Comparison of ENCODE assay signal across 8 cellular contexts in genomic region chr7:92631830-92632487, GRCh38. TPM values are rescaled to one million over a fixed set of nuclear protein-coding genes. Genes with fewer than 3 reads are reported as not detected.
DNase-seq lines count a peak whose midpoint lies in the region; ATAC-seq and TF ChIP-seq lines count a peak whose summit lies in the region.

No MANE protein-coding gene starts in this region.

- H3K27me3 ChIP-seq in trophoblast cell (ENCODE audit: insufficient read depth, low read length) (no peaks in the 10 kb centered on the region), colonic mucosa (no peaks in the 10 kb centered on the region)

- peaks cover 2% of the 10 kb centered on the region for H3K9me3 Mint-ChIP-seq in glutamatergic neuron (ENCODE audit: unreplicated experiment)

- no peak overlapping the region for H4K12ac ChIP-seq in trophoblast cell (ENCODE audit: low read depth, low read length)

- H3K27ac ChIP-seq in trophoblast cell (ENCODE audit: low read depth, low read length), result no peak overlapping the region
- no peak overlapping the region for H3K27ac ChIP-seq in colonic mucosa

- ATAC-seq in GM18870 (IDR thresholded peaks at IDR 0.05; ENCODE audit: unreplicated experiment) (peak; percentile 10), GM21723 (IDR thresholded peaks at IDR 0.05; ENCODE audit: unreplicated experiment) (peak; percentile 23)

- H3K4me1 ChIP-seq in trophoblast cell (ENCODE audit: control insufficient read depth in 1 of 2, insufficient read depth in 2 of 2, low read length in 2 of 2) (peaks cover 0 to 10% of the 10 kb centered on the region in 2 experiments), colonic mucosa (peaks cover 5% of the 10 kb centered on the region)

- no peak overlapping the region for H3K4me2 ChIP-seq in trophoblast cell (ENCODE audit: low read length)

- no peak overlapping the region for H3K18ac ChIP-seq in trophoblast cell (ENCODE audit: low read length)

- H3K27ac Mint-ChIP-seq in glutamatergic neuron (ENCODE audit: unreplicated experiment), result peak overlapping the region; percentile 39

- DNase-seq in HT-29 (ENCODE audit: low spot score) (peak; percentile 20), glutamatergic neuron (no peak), dedifferentiated amniotic fluid mesenchymal stem cell (ENCODE audit: extremely low spot score) (no peak), trophoblast cell (no peak), colonic mucosa (no peak)
- no peak for DNase-seq in central memory CD4-positive, alpha-beta T cell

- TF ChIP-seq CTCF in glutamatergic neuron (IDR thresholded peaks at IDR 0.05; ENCODE audit: partially characterized antibody, unreplicated experiment) (no peak), colonic mucosa (IDR thresholded peaks at IDR 0.05) (no peak)

- H3K14ac ChIP-seq in trophoblast cell (ENCODE audit: low read length), result no peak overlapping the region

- H2BK12ac ChIP-seq in trophoblast cell (ENCODE audit: low read length), result no peak overlapping the region

- H3K4ac ChIP-seq in trophoblast cell (ENCODE audit: low read depth, low read length), result no peak overlapping the region

- H2AK5ac ChIP-seq in trophoblast cell (ENCODE audit: low read length), result no peak overlapping the region

- no peak overlapping the region for H4K91ac ChIP-seq in trophoblast cell (ENCODE audit: low read depth, low read length)

- no peak overlapping the region for H2BK5ac ChIP-seq in trophoblast cell (ENCODE audit: low read depth, low read length, poor library complexity)

- no peaks in the 10 kb centered on the region for H3K36me3 ChIP-seq in trophoblast cell (ENCODE audit: control insufficient read depth in 1 of 2, insufficient read depth in 2 of 2, low read length in 2 of 2)
- H3K36me3 ChIP-seq in colonic mucosa, result no peaks in the 10 kb centered on the region

- peaks cover 33% of the 10 kb centered on the region for H3K4me1 Mint-ChIP-seq in glutamatergic neuron (ENCODE audit: low read depth, unreplicated experiment)

- H3K4me3 ChIP-seq in trophoblast cell (ENCODE audit: low read depth, low read length), result no peak overlapping the region
- no peak overlapping the region for H3K4me3 ChIP-seq in colonic mucosa

- no peak overlapping the region for H2AFZ ChIP-seq in trophoblast cell (ENCODE audit: insufficient read depth, low read length, poor library complexity)

- no peaks in the 10 kb centered on the region for H3K79me1 ChIP-seq in trophoblast cell (ENCODE audit: low read length)

- no peaks in the 10 kb centered on the region for H3K79me2 ChIP-seq in trophoblast cell (ENCODE audit: control insufficient read depth, insufficient read depth, low read length, poor library complexity)

- H3K23ac ChIP-seq in trophoblast cell (ENCODE audit: low read length), result no peak overlapping the region

- H4K8ac ChIP-seq in trophoblast cell (ENCODE audit: low read depth, low read length), result no peak overlapping the region

- no peak overlapping the region for H3K9ac ChIP-seq in trophoblast cell (ENCODE audit: low read length)
- H3K9ac ChIP-seq in colonic mucosa (ENCODE audit: low read depth in 2 of 2, low read length in 2 of 2), result no peak overlapping the region

- no peaks in the 10 kb centered on the region for H3K27me3 Mint-ChIP-seq in glutamatergic neuron (ENCODE audit: unreplicated experiment)

- H3K4me3 Mint-ChIP-seq in glutamatergic neuron (ENCODE audit: unreplicated experiment), result no peak overlapping the region

- peaks cover 12% of the 10 kb centered on the region for H3K36me3 Mint-ChIP-seq in glutamatergic neuron (ENCODE audit: unreplicated experiment)

- H3K9me3 ChIP-seq in trophoblast cell (ENCODE audit: insufficient read depth, low read depth, low read length) (no peaks in the 10 kb centered on the region), colonic mucosa (no peaks in the 10 kb centered on the region)

- WGBS in trophoblast cell (ENCODE audit: extremely low coverage, insufficient coverage, insufficient read length), result no CpG with 5 or more reads among the region's 2 CpGs

- intact Hi-C loops in colonic mucosa (cut with DNase I), result no loop called here

- H2BK120ac ChIP-seq in trophoblast cell (ENCODE audit: insufficient read depth, low read length, poor library complexity), result no peak overlapping the region

RNA-seq across cellular contexts. Expression of gene FAM133B, which starts 41.8 kb away (rescaled TPM):
- total RNA-seq in HT-29 (2014; rRNA removed; shearing (Covaris generic)), result 10.0 and 13.6 TPM in 2 replicates
- total RNA-seq in glutamatergic neuron (ENCODE audit: unreplicated experiment) (25.0 TPM), colonic mucosa (10 to 100 TPM; 17.2 to 18.2 TPM)
- polyA plus RNA-seq in trophoblast cell (2013), result 30.9 and 34.0 TPM in 2 replicates
